15 cellular contexts compared by ENCODE assay signal in genomic region chr3:150610785-150611184, GRCh38. TPM values are rescaled to one million over a fixed set of nuclear protein-coding genes. Genes with fewer than 3 reads are reported as not detected.
DNase-seq lines count a peak whose midpoint lies in the region; ATAC-seq and TF ChIP-seq lines count a peak whose summit lies in the region.
"Had no signal": no experiment of that assay in that cellular context is flagged by ENCODE, and none has a peak within 500 bp of the region (broad histone marks: within the 10 kb centered on the region; RNA-seq: fewer than 3 reads in every experiment).

No MANE protein-coding gene starts in this region.

- no peak overlapping the region for H2AFZ ChIP-seq in Loucy (ENCODE audit: low read length)
- no peak overlapping the region for H2AFZ ChIP-seq in SU-DHL-6 (ENCODE audit: low read depth, low read length, severe bottlenecking)

- no peaks in the 10 kb centered on the region for H3K9me2 ChIP-seq in Loucy (replicated peaks; ENCODE audit: low read depth, low read length)
- H3K9me2 ChIP-seq in SU-DHL-6 (replicated peaks; ENCODE audit: insufficient read depth, low read length), result no peaks in the 10 kb centered on the region

- H3K27ac ChIP-seq in SU-DHL-6 (ENCODE audit: low read depth, low read length), result no peak overlapping the region
- H3K27ac ChIP-seq: esophagus muscularis mucosa, HL-60, pancreas, SJCRH30 had no signal

- H3K36me3 ChIP-seq in Loucy (ENCODE audit: insufficient read depth, low read length) (peaks cover 26% of the 10 kb centered on the region), SU-DHL-6 (ENCODE audit: low read length) (peaks cover 35% of the 10 kb centered on the region)

- DNase-seq in fibroblast of mammary gland (ENCODE audit: low read depth), result peak; percentile 40
- peak; percentile 23 for DNase-seq in renal cortical epithelial cell (ENCODE audit: low read depth)
- no peak for DNase-seq in 8988T
- no peak for DNase-seq in NK-92 treated with Interleukin-12 subunit alpha and Interleukin-12 subunit beta, amount 100 ng/mL, for 24 hours (lab: John Stamatoyannopoulos, UW)
- DNase-seq: activated naive CD4-positive, alpha-beta T cell treated with Interleukin-2 at 50 U/mL for 16 hours; KG1; NCI-H1417 treated with DMSO at 0.1 percent for 48 hours; NCI-H345; pancreas; SJCRH30 had no signal

- TF ChIP-seq CTCF in Loucy (conservative IDR thresholded peaks at IDR 0.05; ENCODE audit: low read length) (no peak), SU-DHL-6 (IDR thresholded peaks at IDR 0.05; ENCODE audit: insufficient read depth, low read length, poor library complexity, severe bottlenecking) (no peak), fibroblast of mammary gland (conservative IDR thresholded peaks at IDR 0.05; ENCODE audit: control insufficient read depth, insufficient read depth, low read depth, low read length) (no peak)

- peak overlapping the region; percentile 55 for H3K9ac ChIP-seq in Loucy (ENCODE audit: low read depth, low read length, poor library complexity, severe bottlenecking)
- H3K9ac ChIP-seq in SU-DHL-6 (ENCODE audit: low read length), result no peak overlapping the region

- ATAC-seq in GM18502 (IDR thresholded peaks at IDR 0.05; ENCODE audit: poor library complexity, unreplicated experiment), result no peak

- H3K79me2 ChIP-seq in Loucy (ENCODE audit: insufficient read depth, low read length), result peaks cover 86% of the 10 kb centered on the region
- H3K79me2 ChIP-seq in SU-DHL-6 (ENCODE audit: insufficient read depth, low read length), result peaks cover 88% of the 10 kb centered on the region

- peak overlapping the region; percentile 73 for H3K4me3 ChIP-seq in Loucy (ENCODE audit: low read length, poor library complexity, severe bottlenecking)
- H3K4me3 ChIP-seq in SU-DHL-6 (ENCODE audit: insufficient read depth, low read length, poor library complexity, severe bottlenecking), result no peak overlapping the region
- no peak overlapping the region for H3K4me3 ChIP-seq in fibroblast of mammary gland (ENCODE audit: control insufficient read depth, low read depth, low read length)
- H3K4me3 ChIP-seq: esophagus muscularis mucosa, pancreas, SJCRH30 had no signal

- H3K4me2 ChIP-seq in Loucy (ENCODE audit: low read depth, low read length, poor library complexity, severe bottlenecking) (peak overlapping the region; percentile 93), SU-DHL-6 (ENCODE audit: low read depth, low read length, poor library complexity, severe bottlenecking) (peak overlapping the region; percentile 98)

- H3K9me3 ChIP-seq in Loucy (ENCODE audit: insufficient read depth, low read depth, low read length) (no peaks in the 10 kb centered on the region), SU-DHL-6 (ENCODE audit: insufficient read depth, low read length) (no peaks in the 10 kb centered on the region)
- H3K9me3 ChIP-seq: esophagus muscularis mucosa, pancreas, SJCRH30 had no signal

- H3F3A ChIP-seq in Loucy (ENCODE audit: low read depth), result 0 out of 2 replicates have a peak, but pooled peaks cover 5% of the 10 kb centered on the region
- H3F3A ChIP-seq in SU-DHL-6 (ENCODE audit: insufficient read depth), result peaks cover 17% of the 10 kb centered on the region

- H4K20me1 ChIP-seq in Loucy (ENCODE audit: insufficient read depth, low read length, poor library complexity, severe bottlenecking) (peaks cover 75% of the 10 kb centered on the region), SU-DHL-6 (ENCODE audit: low read depth, low read length) (peaks cover 53% of the 10 kb centered on the region)

- peaks cover 58% of the 10 kb centered on the region for H3K4me1 ChIP-seq in Loucy (ENCODE audit: insufficient read depth, low read length, poor library complexity, severe bottlenecking)

- no peaks in the 10 kb centered on the region for H3K27me3 ChIP-seq in Loucy (ENCODE audit: insufficient read depth, low read length, poor library complexity, severe bottlenecking)
- no peaks in the 10 kb centered on the region for H3K27me3 ChIP-seq in SU-DHL-6 (ENCODE audit: low read length)
- H3K27me3 ChIP-seq: esophagus muscularis mucosa, pancreas, SJCRH30 had no signal

RNA-seq across cellular contexts. Expression of gene SELENOT, which starts 7.7 kb away (rescaled TPM):
- 220 and 334 TPM in 2 replicates for total RNA-seq in renal cortical epithelial cell

Comparison
In these comparisons a context has a peak if more than half of its experiments do, and no peak if none do; other contexts are left out.
1. DNase-seq: peak in fibroblast of mammary gland (single experiment) and renal cortical epithelial cell (single experiment); none in 8988T (single experiment) and NK-92 treated with Interleukin-12 subunit alpha and Interleukin-12 subunit beta, amount 100 ng/mL, for 24 hours (single experiment).